Comparison of ENCODE assay signal across 8 cellular contexts in genomic region chr16:89722392-89723278, GRCh38. TPM values are rescaled to one million over a fixed set of nuclear protein-coding genes. Genes with fewer than 3 reads are reported as not detected.
DNase-seq lines count a peak whose midpoint lies in the region; ATAC-seq, FAIRE-seq and TF ChIP-seq lines count a peak whose summit lies in the region.

No MANE protein-coding gene starts in this region.

- H3K9me3 ChIP-seq in colonic mucosa, result no peaks in the 10 kb centered on the region
- H3K9me3 ChIP-seq in lung (ENCODE audit: control insufficient read depth in 2 of 2, insufficient read depth in 1 of 2, low read length in 1 of 2), result no peaks in the 10 kb centered on the region

- peak; percentile 83 for FAIRE-seq in GM18507 (lab: Jason Lieb, UNC)

- ATAC-seq in lung (ENCODE audit: insufficient read depth, low FRiP score), result peak; percentile 35

- 15% methylated on average over 56 of the region's 56 CpGs for WGBS in lung, 2 donors

- no peak for TF ChIP-seq RAD21 in Ishikawa (IDR thresholded peaks at IDR 0.05; ENCODE audit: low read depth)

- intact Hi-C loops in colonic mucosa (cut with DNase I), result no loop called here

- peak overlapping the region; percentile 82 to 92 for H3K9ac ChIP-seq in colonic mucosa (ENCODE audit: low read depth in 2 of 2, low read length in 2 of 2)

- H3K4me3 ChIP-seq in colonic mucosa, result peak overlapping the region; percentile 94
- peak overlapping the region; percentile 81 for H3K4me3 ChIP-seq in lung

- DNase-seq in GM18507 (ENCODE audit: extremely low spot score, insufficient read length, low read depth), result no peak
- DNase-seq in activated CD4-positive, CD25-positive, alpha-beta regulatory T cell treated with anti-CD3 and anti-CD28 coated beads, Interleukin-2, amount 50 U/mL, for 72 hours, result peak; percentile 61
- DNase-seq in colonic mucosa, result peak; percentile 93
- peak; percentile 86 for DNase-seq in lung (ENCODE audit: low spot score)
- peak; percentile 76 for DNase-seq in stimulated activated CD8-positive, alpha-beta memory T cell treated with anti-CD3 and anti-CD28 coated beads, Interleukin-4, amount 100 ng/mL, for 48 hours
- no peak for DNase-seq in NCI-H1105 treated with DMSO at 0.1 percent for 48 hours (lab: John Stamatoyannopoulos, UW)
- no peak for DNase-seq in SHP77 treated with DMSO at 0.1 percent for 48 hours (lab: John Stamatoyannopoulos, UW)

- H3K27ac ChIP-seq in colonic mucosa (peak overlapping the region; percentile 88), lung (ENCODE audit: low read depth in 1 of 2, low read length in 1 of 2) (peak overlapping the region; percentile 96 to 98)

- TF ChIP-seq EP300 in Ishikawa (IDR thresholded peaks at IDR 0.05; ENCODE audit: borderline replicate concordance), result no peak

- H3K4me1 ChIP-seq in colonic mucosa (peaks cover 15% of the 10 kb centered on the region), lung (ENCODE audit: control insufficient read depth in 2 of 2, insufficient read depth in 2 of 2, low read length in 2 of 2) (peaks cover 0 to 19% of the 10 kb centered on the region in 2 donors)

- no peaks in the 10 kb centered on the region for H3K27me3 ChIP-seq in colonic mucosa
- H3K27me3 ChIP-seq in lung (ENCODE audit: control insufficient read depth, insufficient read depth), result no peaks in the 10 kb centered on the region

- peaks cover 17% of the 10 kb centered on the region for H3K36me3 ChIP-seq in colonic mucosa
- H3K36me3 ChIP-seq in lung (ENCODE audit: control insufficient read depth in 2 of 2, insufficient read depth in 2 of 2, low read length in 2 of 2), result peaks cover 5 to 25% of the 10 kb centered on the region in 2 donors

- TF ChIP-seq CTCF in colonic mucosa (IDR thresholded peaks at IDR 0.05), result no peak
- TF ChIP-seq CTCF in lung (IDR thresholded peaks at IDR 0.05; ENCODE audit: control extremely low read depth, extremely low read depth), result no peak

TF ChIP-seq in Ishikawa, 13 proteins besides CTCF, POLR2A, EP300 and RAD21:
- TF ChIP-seq CREB1 (IDR thresholded peaks at IDR 0.05; ENCODE audit: low read depth), result 0 out of 2 replicates have a peak, but pooled peaks have one; percentile 5
- no peak for TF ChIP-seq USF1 (IDR thresholded peaks at IDR 0.05)
- TF ChIP-seq FOXM1 (IDR thresholded peaks at IDR 0.05; ENCODE audit: borderline replicate concordance, low read depth), result no peak
- peak; percentile 54; the same call in 1 of the 2 replicates for TF ChIP-seq NFIC (IDR thresholded peaks at IDR 0.05)
- peak; percentile 41; the same call in 1 of the 2 replicates for TF ChIP-seq TAF1 (IDR thresholded peaks at IDR 0.05; ENCODE audit: low read depth)
- peak; percentile 58; the same call in 1 of the 2 replicates for TF ChIP-seq MAX (IDR thresholded peaks at IDR 0.05)

RNA-seq across cellular contexts. Expression of gene ZNF276, which starts 1.3 kb away (rescaled TPM):
- 10 to 100 TPM; 19.2 to 30.6 TPM for total RNA-seq in colonic mucosa
- total RNA-seq in lung, result 10 to 100 TPM; 26.5 to 34.9 TPM
- 10 to 100 TPM; 21.8 to 23.6 TPM for polyA plus RNA-seq in lung

RNA-seq across cellular contexts. Expression of gene VPS9D1, which starts 1.9 kb away (rescaled TPM):
- total RNA-seq in colonic mucosa (10 to 100 TPM; 11.9 to 12.7 TPM), lung (10 to 100 TPM in 1 of 2 donors, 1 to 10 TPM in 1; 6.1 to 26.1 TPM)
- 10 to 100 TPM; 16.1 to 20.2 TPM for polyA plus RNA-seq in lung

RNA-seq across cellular contexts. Expression of gene SPATA2L, which starts 21.1 kb away (rescaled TPM):
- total RNA-seq in colonic mucosa (10 to 100 TPM; 17.8 to 18.4 TPM), lung (10 to 100 TPM in 1 of 2 donors, 1 to 10 TPM in 1; 6.9 to 17.3 TPM)
- polyA plus RNA-seq in lung, result 10 to 100 TPM; 12.1 to 15.1 TPM

RNA-seq across cellular contexts. Expression of gene CDK10, which starts 36.1 kb away (rescaled TPM):
- 100 to 1,000 TPM in 1 of 2 donors, 10 to 100 TPM in 1; 72.2 to 136 TPM for total RNA-seq in colonic mucosa
- total RNA-seq in lung, result 10 to 100 TPM; 54.0 to 86.1 TPM
- polyA plus RNA-seq in lung, result 10 to 100 TPM; 52.0 to 92.7 TPM

Comparison
In these comparisons a context has a peak if more than half of its experiments do, and no peak if none do; other contexts are left out.
1. DNase-seq: peak in activated CD4-positive, CD25-positive, alpha-beta regulatory T cell treated with anti-CD3 and anti-CD28 coated beads, Interleukin-2, amount 50 U/mL, for 72 hours (single experiment), colonic mucosa (single experiment), lung (single experiment) and stimulated activated CD8-positive, alpha-beta memory T cell treated with anti-CD3 and anti-CD28 coated beads, Interleukin-4, amount 100 ng/mL, for 48 hours (single experiment); none in GM18507 (single experiment), NCI-H1105 treated with DMSO at 0.1 percent for 48 hours (single experiment) and SHP77 treated with DMSO at 0.1 percent for 48 hours (single experiment).